8 cellular contexts compared by ENCODE assay signal in the genomic region with DNA sequence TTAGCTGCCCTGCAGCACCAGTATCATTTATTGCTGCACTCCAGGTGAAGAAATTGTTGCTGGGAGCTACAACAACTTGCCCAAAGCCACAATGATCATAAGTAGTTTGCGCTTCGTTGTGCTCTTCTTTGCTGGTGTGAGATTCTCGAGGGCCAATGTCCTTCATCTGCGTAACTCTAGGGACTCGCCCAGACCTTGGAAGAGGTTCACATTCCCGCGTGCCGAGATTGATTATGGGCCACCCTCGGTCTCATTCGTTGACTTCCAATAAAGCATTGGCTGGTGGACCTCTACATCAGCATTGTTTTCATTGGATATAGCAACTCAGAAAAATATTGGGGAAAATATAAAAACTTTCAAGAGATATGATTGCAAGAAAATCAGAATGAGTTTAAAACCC. TPM values are rescaled to one million over a fixed set of nuclear protein-coding genes. Genes with fewer than 3 reads are reported as not detected.
DNase-seq lines count a peak whose midpoint lies in the region; ATAC-seq and TF ChIP-seq lines count a peak whose summit lies in the region.

No MANE protein-coding gene starts in this region.

- peaks cover 0 to 43% (median 0%) of the 10 kb centered on the region in 11 experiments; a peak in 7 of 22 replicates for H3K27me3 ChIP-seq in BLaER1 treated with 17β-estradiol and CSF1 and Interleukin-3, amounts not matched to agents 10 nM and 100 nM
- peaks cover 9% of the 10 kb centered on the region for H3K27me3 ChIP-seq in Panc1 (ENCODE audit: control insufficient read depth, insufficient read depth, low read length)
- no peaks in the 10 kb centered on the region for H3K27me3 ChIP-seq in neuron (ENCODE audit: insufficient read depth, low read length)

- H3K4me1 Mint-ChIP-seq in CD14-positive monocyte, result peaks cover 21% of the 10 kb centered on the region

- peak overlapping the region; percentile 82 to 99 (median 96) for H3K4me2 ChIP-seq in BLaER1 treated with 17β-estradiol and CSF1 and Interleukin-3, amounts not matched to agents 10 nM and 100 nM

- peaks cover 2 to 4% of the 10 kb centered on the region in 2 donors for H3K36me3 Mint-ChIP-seq in CD14-positive monocyte

- no peak for ATAC-seq in Panc1
- no peak for ATAC-seq in GM18498 (IDR thresholded peaks at IDR 0.05; ENCODE audit: unreplicated experiment)

- peak overlapping the region in 1 of 7 donors; percentile 31 for H3K27ac Mint-ChIP-seq in CD14-positive monocyte

- TF ChIP-seq CTCF in Panc1 (IDR thresholded peaks at IDR 0.05) (no peak), epithelial cell of proximal tubule (conservative IDR thresholded peaks at IDR 0.05; ENCODE audit: low read depth, low read length) (no peak), CD14-positive monocyte (IDR thresholded peaks at IDR 0.05) (no peak)

- no peaks in the 10 kb centered on the region for H4K20me1 ChIP-seq in BLaER1 treated with 17β-estradiol and CSF1 and Interleukin-3, amounts not matched to agents 10 nM and 100 nM

- peaks cover 43 to 56% (median 44%) of the 10 kb centered on the region in 3 donors for H3K27me3 Mint-ChIP-seq in CD14-positive monocyte (ENCODE audit: low read depth in 3 of 3)

- peak overlapping the region; percentile 60 to 79 (median 73); a peak in 19 of 20 replicates for H3K4me3 ChIP-seq in BLaER1 treated with 17β-estradiol and CSF1 and Interleukin-3, amounts not matched to agents 10 nM and 100 nM
- peak overlapping the region; percentile 52 to 83 for H3K4me3 ChIP-seq in Panc1 (ENCODE audit: low read depth in 2 of 2, low read length in 2 of 2)
- H3K4me3 ChIP-seq in epithelial cell of proximal tubule (ENCODE audit: low read depth, low read length), result peak overlapping the region; percentile 85
- H3K4me3 ChIP-seq in neuron (ENCODE audit: low read length), result peak overlapping the region; percentile 61

- in situ Hi-C loops in Panc1 (cut with HindIII; ENCODE audit: low pct_unique_long_range_greater_than_20kb, low sequenced_read_pairs), result no loop called here

- peak overlapping the region in 1 of 2 donors; percentile 95 for H3K4me3 Mint-ChIP-seq in CD14-positive monocyte

- no peaks in the 10 kb centered on the region for H3K36me3 ChIP-seq in BLaER1 treated with 17β-estradiol and CSF1 and Interleukin-3, amounts not matched to agents 10 nM and 100 nM
- H3K36me3 ChIP-seq in Panc1 (ENCODE audit: control insufficient read depth, insufficient read depth, low read length) (no peaks in the 10 kb centered on the region), neuron (ENCODE audit: insufficient read depth, low read length) (no peaks in the 10 kb centered on the region)

- POLR2A ChIA-PET in Panc1 (lab: Charles Lee), result no interaction called here

- H2AFZ ChIP-seq in neuron (ENCODE audit: low read depth, low read length), result peak overlapping the region; percentile 68

- peaks cover 0 to 5% (median 1%) of the 10 kb centered on the region in 7 donors for H3K9me3 Mint-ChIP-seq in CD14-positive monocyte

- intact Hi-C loops in Panc1 (cut with micrococcal nuclease; ENCODE audit: unreplicated experiment) (no loop called here), CD14-positive monocyte (cut with micrococcal nuclease) (no loop called here)

- H3K27ac ChIP-seq in BLaER1 treated with 17β-estradiol and CSF1 and Interleukin-3, amounts not matched to agents 10 nM and 100 nM, result no peak overlapping the region
- H3K27ac ChIP-seq in Panc1 (ENCODE audit: low read length), result peak overlapping the region; percentile 29; the same call in 1 of the 2 replicates

- peak overlapping the region in 2 of 11 experiments; percentile 84 to 87; a peak in 4 of 22 replicates for H3K9ac ChIP-seq in BLaER1 treated with 17β-estradiol and CSF1 and Interleukin-3, amounts not matched to agents 10 nM and 100 nM

- H3K9me3 ChIP-seq in BLaER1 treated with 17β-estradiol and CSF1 and Interleukin-3, amounts not matched to agents 10 nM and 100 nM (replicated peaks in 1 of 11), result no peaks in the 10 kb centered on the region
- H3K9me3 ChIP-seq in Panc1 (ENCODE audit: control insufficient read depth, insufficient read depth, low read depth, low read length) (no peaks in the 10 kb centered on the region), neuron (ENCODE audit: low read length) (no peaks in the 10 kb centered on the region)

- peaks cover 6 to 39% (median 32%) of the 10 kb centered on the region in 10 experiments; a peak in 19 of 20 replicates for H3K4me1 ChIP-seq in BLaER1 treated with 17β-estradiol and CSF1 and Interleukin-3, amounts not matched to agents 10 nM and 100 nM
- H3K4me1 ChIP-seq in Panc1 (ENCODE audit: control insufficient read depth, insufficient read depth, low read length) (peaks cover 6% of the 10 kb centered on the region; the same call in 1 of the 2 replicates), neuron (ENCODE audit: insufficient read depth, low read length) (peaks cover 6% of the 10 kb centered on the region)

- DNase-seq in Panc1 (ENCODE audit: low read depth, low spot score) (no peak), epithelial cell of proximal tubule (ENCODE audit: low read depth) (no peak), CD14-positive monocyte (ENCODE audit: low spot score) (no peak), NCI-H2029 treated with DMSO at 0.1 percent for 48 hours (lab: John Stamatoyannopoulos, UW) (no peak), dermis blood vessel endothelial cell (no peak)

- BruUV-seq in Panc1 (replicated peaks; lab: Mats Ljungman, UMichigan), result no TSS peak

- CTCF ChIA-PET in Panc1 (lab: Charles Lee), result interaction anchor here (1.0 to 2.3 kb wide), 2 partner anchors 120 to 143 kb away, joined by 3 to 9 read pairs; a partner anchor contains a TSS

RNA-seq across cellular contexts. Expression of a gene that starts 0.4 kb away (rescaled TPM):
- 11.3 TPM for total RNA-seq in Panc1 (2021; ENCODE audit: unreplicated experiment)
- 4.1 TPM for polyA plus RNA-seq in Panc1 (2012; ENCODE audit: insufficient read length)
- 36.9 and 37.5 TPM in 2 replicates for total RNA-seq in epithelial cell of proximal tubule
- under 1 TPM in 1 of 2 donors, not detected in 1; 0.08 TPM for polyA plus RNA-seq in CD14-positive monocyte
- total RNA-seq in dermis blood vessel endothelial cell, result 73.8 and 89.9 TPM in 2 replicates
